In genomic region chr20:44886828-44887227, GRCh38 we compare ENCODE assay signal across 8 cellular contexts. TPM values are rescaled to one million over a fixed set of nuclear protein-coding genes. Genes with fewer than 3 reads are reported as not detected.
DNase-seq lines count a peak whose midpoint lies in the region; ATAC-seq and TF ChIP-seq lines count a peak whose summit lies in the region.

No MANE protein-coding gene starts in this region.

- TF ChIP-seq CTCF in choroid plexus epithelial cell (conservative IDR thresholded peaks at IDR 0.05; ENCODE audit: low read depth, low read length) (no peak), body of pancreas (IDR thresholded peaks at IDR 0.05) (no peak)

- no peak overlapping the region for H2AFZ ChIP-seq in ACC112 (ENCODE audit: low read length, unreplicated experiment)

- no peak for ATAC-seq in HG03025 (IDR thresholded peaks at IDR 0.05; ENCODE audit: low FRiP score, unreplicated experiment)
- no peak for ATAC-seq in HG02870 (IDR thresholded peaks at IDR 0.05; ENCODE audit: unreplicated experiment)
- no peak for ATAC-seq in body of pancreas

- H3K9me3 Mint-ChIP-seq in IgD-negative memory B cell: no peaks in the 10 kb centered on the region

- H3K4me3 Mint-ChIP-seq in IgD-negative memory B cell: peak overlapping the region; percentile 92 to 98 (median 95)

- peaks cover 35% of the 10 kb centered on the region for H3K4me1 ChIP-seq in ACC112 (ENCODE audit: control insufficient read depth, insufficient read depth, low read length, unreplicated experiment)
- H3K4me1 ChIP-seq in muscle layer of colon (ENCODE audit: insufficient read depth, low read length): peaks cover 50% of the 10 kb centered on the region
- peaks cover 47% of the 10 kb centered on the region for H3K4me1 ChIP-seq in body of pancreas

- H3K4me3 ChIP-seq in ACC112 (ENCODE audit: low read depth, low read length) (peak overlapping the region; percentile 94), choroid plexus epithelial cell (ENCODE audit: low read depth, low read length) (peak overlapping the region; percentile 97), muscle layer of colon (ENCODE audit: low read depth in 1 of 2, low read length in 2 of 2) (peak overlapping the region; percentile 62 to 98), body of pancreas (peak overlapping the region in 1 of 2 donors; percentile 76)

- H3K4me1 Mint-ChIP-seq in IgD-negative memory B cell: peaks cover 37 to 57% (median 56%) of the 10 kb centered on the region in 3 donors

- H3K27me3 ChIP-seq in ACC112 (ENCODE audit: insufficient read depth, low read length) (no peaks in the 10 kb centered on the region), muscle layer of colon (ENCODE audit: control insufficient read depth in 1 of 2, insufficient read depth in 2 of 2, low read length in 2 of 2) (no peaks in the 10 kb centered on the region), body of pancreas (no peaks in the 10 kb centered on the region)

- peak overlapping the region; percentile 92; the same call in 1 of the 2 replicates for H3K27ac ChIP-seq in ACC112 (ENCODE audit: low read depth, low read length)
- H3K27ac ChIP-seq in muscle layer of colon (ENCODE audit: low read depth, low read length): no peak overlapping the region
- peak overlapping the region in 2 of 4 donors; percentile 95 to 96 for H3K27ac ChIP-seq in body of pancreas

- H3K27ac Mint-ChIP-seq in IgD-negative memory B cell: peak overlapping the region; percentile 85 to 96 (median 95)

- H3K9me3 ChIP-seq in muscle layer of colon (ENCODE audit: low read length): no peaks in the 10 kb centered on the region
- no peaks in the 10 kb centered on the region for H3K9me3 ChIP-seq in body of pancreas

- TF ChIP-seq POLR2A in body of pancreas (IDR thresholded peaks at IDR 0.05): no peak

- peak overlapping the region; percentile 91 for H3K9ac ChIP-seq in muscle layer of colon (ENCODE audit: low read length)

- H3K27me3 Mint-ChIP-seq in IgD-negative memory B cell: no peaks in the 10 kb centered on the region

- H3K79me2 ChIP-seq in ACC112 (ENCODE audit: control insufficient read depth, insufficient read depth, low read length, unreplicated experiment): peaks cover 62% of the 10 kb centered on the region

- intact Hi-C loops in body of pancreas (cut with DNase I): no loop called here

- H3K36me3 ChIP-seq in ACC112 (ENCODE audit: insufficient read depth, low read length): peaks cover 28% of the 10 kb centered on the region
- peaks cover 7% of the 10 kb centered on the region for H3K36me3 ChIP-seq in muscle layer of colon (ENCODE audit: insufficient read depth, low read length)
- H3K36me3 ChIP-seq in body of pancreas (replicated peaks in 1 of 2; ENCODE audit: insufficient read depth in 1 of 2, low read depth in 2 of 2): no peaks in the 10 kb centered on the region

- 0% methylated on average over 2 of the region's 2 CpGs for WGBS in body of pancreas, 2 donors

- DNase-seq in choroid plexus epithelial cell (ENCODE audit: low read depth) (peak; percentile 11), NCI-H1694 (lab: John Stamatoyannopoulos, UW) (no peak), body of pancreas (no peak)

- H3K36me3 Mint-ChIP-seq in IgD-negative memory B cell: peaks cover 3% of the 10 kb centered on the region

RNA-seq across cellular contexts. Expression of gene YWHAB, which starts 1.3 kb away (rescaled TPM):
- polyA plus RNA-seq in IgD-negative memory B cell: 505 TPM
- total RNA-seq in body of pancreas: 10 to 100 TPM; 49.3 to 64.9 TPM

RNA-seq across cellular contexts. Expression of gene PABPC1L, which starts 23.0 kb away (rescaled TPM):
- polyA plus RNA-seq in IgD-negative memory B cell: 3.4 TPM
- total RNA-seq in body of pancreas: 100 to 1,000 TPM in 1 of 2 donors, 10 to 100 TPM in 1; 41.8 to 105 TPM
